In genomic region chr11:64152841-64153691, GRCh38 we compare ENCODE assay signal across 8 cellular contexts. TPM values are rescaled to one million over a fixed set of nuclear protein-coding genes. Genes with fewer than 3 reads are reported as not detected.
DNase-seq lines count a peak whose midpoint lies in the region; ATAC-seq, FAIRE-seq and TF ChIP-seq lines count a peak whose summit lies in the region.

No MANE protein-coding gene starts in this region.

- H3K9me3 Mint-ChIP-seq in activated naive CD4-positive, alpha-beta T cell treated with anti-CD3 and anti-CD28 coated beads for 36 hours, result no peaks in the 10 kb centered on the region

- H3K36me3 Mint-ChIP-seq in activated naive CD4-positive, alpha-beta T cell treated with anti-CD3 and anti-CD28 coated beads for 36 hours (ENCODE audit: low read depth), result peaks cover 3% of the 10 kb centered on the region

- peak; percentile 69 for FAIRE-seq in HTR-8/SVneo (lab: Jason Lieb, UNC)

- H3K4me3 ChIP-seq in retinal pigment epithelial cell (ENCODE audit: low read length), result no peak overlapping the region

- peaks cover 3% of the 10 kb centered on the region for H3K4me1 Mint-ChIP-seq in activated naive CD4-positive, alpha-beta T cell treated with anti-CD3 and anti-CD28 coated beads for 36 hours (ENCODE audit: low read depth)

- H3K4me3 Mint-ChIP-seq in activated naive CD4-positive, alpha-beta T cell treated with anti-CD3 and anti-CD28 coated beads for 36 hours, result no peak overlapping the region

- no peak for ATAC-seq in HG03108 (IDR thresholded peaks at IDR 0.05; ENCODE audit: unreplicated experiment)

- H3K27me3 Mint-ChIP-seq in activated naive CD4-positive, alpha-beta T cell treated with anti-CD3 and anti-CD28 coated beads for 36 hours (ENCODE audit: low read depth), result no peaks in the 10 kb centered on the region

- TF ChIP-seq CTCF in retinal pigment epithelial cell (conservative IDR thresholded peaks at IDR 0.05; ENCODE audit: low read depth, low read length), result peak; percentile 94

- DNase-seq in NOMO-1 (lab: John Stamatoyannopoulos, UW; ENCODE audit: unreplicated experiment in 2 of 2) (peak; percentile 41 to 52), NOMO-1 treated with dmso at 0.1 percent for 144 hours (lab: John Stamatoyannopoulos, UW; ENCODE audit: unreplicated experiment) (no peak), HTR-8/SVneo (ENCODE audit: insufficient read length, low spot score) (peak; percentile 86), SK-N-DZ (ENCODE audit: low spot score) (peak; percentile 48), cardiac septum (ENCODE audit: low spot score) (peak; percentile 91), retinal pigment epithelial cell (ENCODE audit: low read depth) (no peak)
- DNase-seq in activated naive CD4-positive, alpha-beta T cell treated with anti-CD3 and anti-CD28 coated beads for 36 hours, result peak; percentile 71

- CTCF ChIA-PET in activated naive CD4-positive, alpha-beta T cell treated with anti-CD3 and anti-CD28 coated beads for 36 hours (lab: Charles Lee), result interaction anchor here (0.6 to 7.8 kb wide), 9 partner anchors 9 to 626 kb away, joined by 3 to 96 read pairs (median 5); no protein-coding TSS in a partner anchor

- intact Hi-C loops in activated naive CD4-positive, alpha-beta T cell treated with anti-CD3 and anti-CD28 coated beads for 36 hours (cut with micrococcal nuclease), result loop anchor here (1.0 kb wide), 2 partner anchors 153 to 316 kb away; no protein-coding TSS in a partner anchor
- intact Hi-C loops in cardiac septum (cut with DNase I), result loop anchor here (5.0 kb wide), 1 partner anchor 316 kb away; the partner anchor contains the start of gene MARK2

- H3K27ac Mint-ChIP-seq in activated naive CD4-positive, alpha-beta T cell treated with anti-CD3 and anti-CD28 coated beads for 36 hours, result no peak overlapping the region

RNA-seq across cellular contexts. Expression of gene MACROD1, which starts 12.8 kb away (rescaled TPM):
- polyA plus RNA-seq in SK-N-DZ (2014; cell fraction: cytosol; rRNA removed), result 94.8 and 105 TPM in 2 replicates
- polyA plus RNA-seq in SK-N-DZ (2014; cell fraction: nucleus; rRNA removed), result 242 and 318 TPM in 2 replicates
- 10 to 100 TPM; 38.7 to 48.6 TPM for total RNA-seq in activated naive CD4-positive, alpha-beta T cell treated with anti-CD3 and anti-CD28 coated beads for 36 hours
- 86.2 TPM for total RNA-seq in cardiac septum

RNA-seq across cellular contexts. Expression of gene STIP1, which starts 32.9 kb away (rescaled TPM):
- polyA plus RNA-seq in SK-N-DZ (2014; cell fraction: cytosol; rRNA removed), result 397 and 406 TPM in 2 replicates
- polyA plus RNA-seq in SK-N-DZ (2014; cell fraction: nucleus; rRNA removed), result 211 and 259 TPM in 2 replicates
- 100 to 1,000 TPM; 264 to 272 TPM for total RNA-seq in activated naive CD4-positive, alpha-beta T cell treated with anti-CD3 and anti-CD28 coated beads for 36 hours
- total RNA-seq in cardiac septum, result 86.0 TPM

RNA-seq across cellular contexts. Expression of gene FERMT3, which starts 53.5 kb away (rescaled TPM):
- polyA plus RNA-seq in SK-N-DZ (2014; cell fraction: cytosol; rRNA removed), result 0.28 and 0.53 TPM in 2 replicates
- polyA plus RNA-seq in SK-N-DZ (2014; cell fraction: nucleus; rRNA removed), result 2.9 and 7.2 TPM in 2 replicates
- total RNA-seq in activated naive CD4-positive, alpha-beta T cell treated with anti-CD3 and anti-CD28 coated beads for 36 hours, result 100 to 1,000 TPM; 176 to 178 TPM
- 7.8 TPM for total RNA-seq in cardiac septum

Comparison
In these comparisons a context has a peak if more than half of its experiments do, and no peak if none do; other contexts are left out.
1. DNase-seq: peak in NOMO-1 (2 of 2), HTR-8/SVneo (single experiment), SK-N-DZ (single experiment), activated naive CD4-positive, alpha-beta T cell treated with anti-CD3 and anti-CD28 coated beads for 36 hours (single experiment) and cardiac septum (single experiment); none in NOMO-1 treated with dmso at 0.1 percent for 144 hours (single experiment) and retinal pigment epithelial cell (single experiment).
2. RNA of gene FERMT3, which starts 53.5 kb away (total RNA-seq): 176 to 178 TPM in activated naive CD4-positive, alpha-beta T cell treated with anti-CD3 and anti-CD28 coated beads for 36 hours; 7.8 TPM in cardiac septum (single experiment); every median in the first group is over 10 times any median in the second.